31 cellular contexts compared by ENCODE assay signal in genomic region chrX:153951683-153952372, GRCh38. TPM values are rescaled to one million over a fixed set of nuclear protein-coding genes. Genes with fewer than 3 reads are reported as not detected.
A peak's percentile ranks its signal among the peaks of the same experiment; 100 is the strongest.
DNase-seq lines count a peak whose midpoint lies in the region; ATAC-seq, FAIRE-seq and TF ChIP-seq lines count a peak whose summit lies in the region.
"Had no signal": no experiment of that assay in that cellular context is flagged by ENCODE, and none has a peak within 500 bp of the region (broad histone marks: within the 10 kb centered on the region; RNA-seq: fewer than 3 reads in every experiment).

No MANE protein-coding gene starts in this region.

- FAIRE-seq in GM12878 (lab: Jason Lieb, UNC), result no peak
- FAIRE-seq: G401.6, HTR-8/SVneo had no signal

- BruUV-seq in GM12878 (replicated peaks; lab: Mats Ljungman, UMichigan) (no TSS peak), Calu3 (replicated peaks; lab: Mats Ljungman, UMichigan) (no TSS peak)

- H3K27ac Mint-ChIP-seq in Calu3 (ENCODE audit: unreplicated experiment), result no peak overlapping the region
- H3K27ac Mint-ChIP-seq: effector memory CD8-positive, alpha-beta T cell had no signal

- peaks cover 54% of the 10 kb centered on the region for H3K36me3 Mint-ChIP-seq in Calu3 (ENCODE audit: insufficient read depth, unreplicated experiment)

- CTCF ChIA-PET in GM12878 (lab: Yijun Ruan, JAX), result interaction anchor here (0.6 to 8.7 kb wide), 5 partner anchors 17 to 190 kb away, joined by 3 to 172 read pairs (median 3); partner anchors contain the start of genes ARHGAP4 and NAA10
- CTCF ChIA-PET in Calu3 (lab: Charles Lee), result no interaction called here

- intact Hi-C loops in GM12878 (cut with micrococcal nuclease; ENCODE audit: unreplicated experiment), result loop anchor here (5.0 kb wide), 1 partner anchor 395 kb away; no protein-coding TSS in a partner anchor
- intact Hi-C loops in spleen (cut with DNase I; ENCODE audit: low total_unique reads), result loop anchor here (2.0 kb wide), 1 partner anchor 191 kb away; no protein-coding TSS in a partner anchor
- intact Hi-C loops in Calu3 (cut with micrococcal nuclease; ENCODE audit: unreplicated experiment), result no loop called here

- H3K9me3 Mint-ChIP-seq in Calu3 (ENCODE audit: low read depth, unreplicated experiment), result no peaks in the 10 kb centered on the region
- H3K9me3 Mint-ChIP-seq: activated T-cell treated with anti-CD3 and anti-CD28 coated beads, Interleukin-2, amount 50 U/mL, for 4 hours; effector memory CD8-positive, alpha-beta T cell; stimulated activated naive CD8-positive, alpha-beta T cell treated with anti-CD3 and anti-CD28 coated beads, Interleukin-15, amount 100 ng/mL, for 72 hours had no signal

- TF ChIP-seq POLR2A in GM12878 (IDR thresholded peaks at IDR 0.05; ENCODE audit: low read depth, low read length) (peak; percentile 12; the same call in 1 of the 2 replicates), spleen (IDR thresholded peaks at IDR 0.05) (no peak), GM18505 (IDR thresholded peaks at IDR 0.05; ENCODE audit: borderline replicate concordance, extremely low read depth, insufficient read depth, insufficient read length) (no peak)

- no peaks in the 10 kb centered on the region for H3K4me1 Mint-ChIP-seq in Calu3 (ENCODE audit: low read depth, unreplicated experiment)

- H2AFZ ChIP-seq in GM12878 (ENCODE audit: control insufficient read depth, low read depth, low read length), result no peak overlapping the region
- H2AFZ ChIP-seq: parathyroid adenoma had no signal

- H3K9ac ChIP-seq in BLaER1 treated with 17β-estradiol and CSF1 and Interleukin-3, amounts not matched to agents 10 nM and 100 nM, result peak overlapping the region in 7 of 11 experiments; percentile 9 to 63 (median 30); a peak in 4 of 22 replicates
- no peak overlapping the region for H3K9ac ChIP-seq in GM12878 (ENCODE audit: control insufficient read depth, insufficient read depth, low read length)
- H3K9ac ChIP-seq: parathyroid adenoma had no signal

- SMC1A ChIA-PET in GM12878 (lab: Charles Lee; ENCODE audit: uncharacterized antibody, unreplicated experiment), result interaction anchor here (0.5 kb wide), 1 partner anchor 158 kb away, joined by 3 read pairs; no protein-coding TSS in a partner anchor

- POLR2A ChIA-PET in GM12878 (lab: Charles Lee), result interaction anchor here (0.5 to 0.9 kb wide), 2 partner anchors 16 to 57 kb away, joined by 3 to 4 read pairs; no protein-coding TSS in a partner anchor

- no peaks in the 10 kb centered on the region for H3K9me3 ChIP-seq in BLaER1 treated with 17β-estradiol and CSF1 and Interleukin-3, amounts not matched to agents 10 nM and 100 nM (replicated peaks in 1 of 11)
- no peaks in the 10 kb centered on the region for H3K9me3 ChIP-seq in GM12878 (replicated peaks; ENCODE audit: control insufficient read depth, insufficient read depth, low read length)
- no peaks in the 10 kb centered on the region for H3K9me3 ChIP-seq in spleen
- H3K9me3 ChIP-seq: adrenal gland, MG63, right atrium auricular region, SJSA1 had no signal

- WGBS in GM12878 (ENCODE audit: insufficient coverage, insufficient replicate concordance, low lambda C conversion rate, missing lambda C conversion rate), result 96% methylated on average over 28 of the region's 28 CpGs
- 93 to 98% (median 95%) methylated on average over 6 to 28 of the region's 28 CpGs for WGBS in spleen, 5 donors

- H3K4me2 ChIP-seq in BLaER1 treated with 17β-estradiol and CSF1 and Interleukin-3, amounts not matched to agents 10 nM and 100 nM, result peak overlapping the region in 9 of 11 experiments; percentile 37 to 87 (median 70); a peak in 11 of 22 replicates
- no peak overlapping the region for H3K4me2 ChIP-seq in GM12878 (ENCODE audit: control insufficient read depth, insufficient read depth)

- H3K4me1 ChIP-seq in BLaER1 treated with 17β-estradiol and CSF1 and Interleukin-3, amounts not matched to agents 10 nM and 100 nM, result peaks cover 54 to 74% (median 68%) of the 10 kb centered on the region in 10 experiments
- no peaks in the 10 kb centered on the region for H3K4me1 ChIP-seq in GM12878 (ENCODE audit: control insufficient read depth, insufficient read depth, low read length)
- peaks cover 0 to 45% (median 34%) of the 10 kb centered on the region in 6 donors for H3K4me1 ChIP-seq in spleen
- H3K4me1 ChIP-seq: parathyroid adenoma had no signal

- no peak for ATAC-seq in GM12878
- ATAC-seq in GM18505 (IDR thresholded peaks at IDR 0.05; ENCODE audit: unreplicated experiment), result no peak
- ATAC-seq: activated T-cell treated with anti-CD3 and anti-CD28 coated beads, Interleukin-2, amount 50 U/mL, for 4 hours; effector memory CD8-positive, alpha-beta T cell; left lobe of liver; stimulated activated naive CD8-positive, alpha-beta T cell treated with anti-CD3 and anti-CD28 coated beads, Interleukin-15, amount 100 ng/mL, for 72 hours had no signal

- DNase-seq in GM12878 (ENCODE audit: low read depth, low spot score) (no peak), spleen (peak; percentile 75), Calu3 (no peak), T-helper 2 cell (no peak)
- DNase-seq: activated CD4-positive, alpha-beta T cell treated with anti-CD3 and anti-CD28 coated beads for 48 hours; activated T-cell treated with anti-CD3 and anti-CD28 coated beads, Interleukin-2, amount 50 U/mL, for 4 hours; adrenal gland; central memory CD4-positive, alpha-beta T cell; DMS79; effector memory CD8-positive, alpha-beta T cell; H7; KG1; mesenchymal stem cell; MG63; NCI-H1105 treated with DMSO at 0.1 percent for 48 hours; NCI-H1930; NCI-H510A treated with DMSO at 0.1 percent for 48 hours; RPMI8226; stimulated activated CD8-positive, alpha-beta memory T cell treated with anti-CD3 and anti-CD28 coated beads, Interleukin-4, amount 100 ng/mL, for 48 hours; stimulated activated naive CD8-positive, alpha-beta T cell treated with anti-CD3 and anti-CD28 coated beads, Interleukin-15, amount 100 ng/mL, for 72 hours; trophoblast cell; WERI-Rb-1 had no signal

- H4K20me1 ChIP-seq in BLaER1 treated with 17β-estradiol and CSF1 and Interleukin-3, amounts not matched to agents 10 nM and 100 nM, result peaks cover 0 to 98% (median 92%) of the 10 kb centered on the region in 11 experiments; a peak in 19 of 22 replicates
- no peaks in the 10 kb centered on the region for H4K20me1 ChIP-seq in GM12878 (ENCODE audit: control insufficient read depth, insufficient read depth)

- TF ChIP-seq EP300 in GM12878 (IDR thresholded peaks at IDR 0.05; ENCODE audit: borderline replicate concordance in 1 of 2, control insufficient read depth in 1 of 2, low read depth in 2 of 2, low read length in 2 of 2), result no peak

- in situ Hi-C loops in GM12878 (cut with MboI), result no loop called here

- RAD21 ChIA-PET in GM12878 (lab: Charles Lee; ENCODE audit: unreplicated experiment), result interaction anchor here (1.1 to 2.0 kb wide), 2 partner anchors 17 to 27 kb away, joined by 3 to 5 read pairs; no protein-coding TSS in a partner anchor

- no peak for TF ChIP-seq RAD21 in GM12878 (IDR thresholded peaks at IDR 0.05; ENCODE audit: insufficient read depth, low read depth, low read length)

- H3K27ac ChIP-seq in BLaER1 treated with 17β-estradiol and CSF1 and Interleukin-3, amounts not matched to agents 10 nM and 100 nM, result peak overlapping the region in 6 of 11 experiments; percentile 7 to 64 (median 37); a peak in 7 of 22 replicates
- no peak overlapping the region for H3K27ac ChIP-seq in GM12878 (ENCODE audit: control insufficient read depth, insufficient read depth)
- no peak overlapping the region for H3K27ac ChIP-seq in spleen
- H3K27ac ChIP-seq: C4-2B, parathyroid adenoma, SJSA1, WERI-Rb-1 had no signal

- H3K36me3 ChIP-seq in BLaER1 treated with 17β-estradiol and CSF1 and Interleukin-3, amounts not matched to agents 10 nM and 100 nM, result peaks cover 58 to 87% (median 81%) of the 10 kb centered on the region in 11 experiments
- peaks cover 6 to 59% of the 10 kb centered on the region in 2 experiments for H3K36me3 ChIP-seq in GM12878 (ENCODE audit: control insufficient read depth in 2 of 2, insufficient read depth in 2 of 2, low read length in 1 of 2)
- H3K36me3 ChIP-seq in spleen, result peaks cover 0 to 91% (median 72%) of the 10 kb centered on the region in 6 donors

- TF ChIP-seq CTCF in GM12878 (IDR thresholded peaks at IDR 0.05 in 2 of 3, conservative IDR thresholded peaks at IDR 0.05 in 1 of 3; ENCODE audit: control insufficient read depth in 2 of 3, extremely low read depth in 1 of 3, insufficient read depth in 1 of 3, low read depth in 3 of 3, low read length in 3 of 3) (no peak), spleen (IDR thresholded peaks at IDR 0.05 in 8 of 11, conservative IDR thresholded peaks at IDR 0.05 in 3 of 11) (no peak), Calu3 (IDR thresholded peaks at IDR 0.05; ENCODE audit: unreplicated experiment) (no peak)

- no peaks in the 10 kb centered on the region for H3K27me3 Mint-ChIP-seq in Calu3 (ENCODE audit: unreplicated experiment)
- H3K27me3 Mint-ChIP-seq: effector memory CD8-positive, alpha-beta T cell; stimulated activated naive CD8-positive, alpha-beta T cell treated with anti-CD3 and anti-CD28 coated beads, Interleukin-15, amount 100 ng/mL, for 72 hours had no signal

- H3K27me3 ChIP-seq in BLaER1 treated with 17β-estradiol and CSF1 and Interleukin-3, amounts not matched to agents 10 nM and 100 nM, result peaks cover 0 to 44% (median 14%) of the 10 kb centered on the region in 11 experiments; a peak in 14 of 22 replicates
- H3K27me3 ChIP-seq in GM12878 (replicated peaks in 1 of 2; ENCODE audit: control insufficient read depth in 2 of 2, insufficient read depth in 2 of 2, low read length in 1 of 2) (no peaks in the 10 kb centered on the region), spleen (replicated peaks in 1 of 7) (peaks cover 0 to 3% (median 0%) of the 10 kb centered on the region in 7 donors)
- H3K27me3 ChIP-seq: adrenal gland, MG63, right atrium auricular region, SJSA1 had no signal

- no peak overlapping the region for H3K4me3 Mint-ChIP-seq in Calu3 (ENCODE audit: low read depth, unreplicated experiment)
- H3K4me3 Mint-ChIP-seq: activated T-cell treated with anti-CD3 and anti-CD28 coated beads, Interleukin-2, amount 50 U/mL, for 4 hours; effector memory CD8-positive, alpha-beta T cell had no signal

- no peak overlapping the region for H3K4me3 ChIP-seq in BLaER1 treated with 17β-estradiol and CSF1 and Interleukin-3, amounts not matched to agents 10 nM and 100 nM
- H3K4me3 ChIP-seq in GM12878 (no peak overlapping the region), spleen (no peak overlapping the region)
- H3K4me3 ChIP-seq: adrenal gland, MG63, right atrium auricular region, SJSA1 had no signal

- H3K79me2 ChIP-seq in GM12878 (ENCODE audit: control insufficient read depth, insufficient read depth, low read length), result no peaks in the 10 kb centered on the region; the same call in 1 of the 2 replicates
- H3K79me2 ChIP-seq: parathyroid adenoma had no signal

RNA-seq across cellular contexts. Expression of gene RENBP, which starts 7.4 kb away (rescaled TPM):
- total RNA-seq in GM12878 (2013; cell fraction: nucleolus; rRNA removed), result 8.3 and 9.0 TPM in 2 replicates
- total RNA-seq in GM12878 (2014; rRNA removed), result 2.1 and 2.2 TPM in 2 replicates
- total RNA-seq in GM12878 (2014; rRNA removed; fragmentation: Illumina TruSeq; extraction: Trizol), result 1.6 and 1.8 TPM in 2 replicates
- total RNA-seq in GM12878 (2021), result 4.9 and 6.8 TPM in 2 replicates
- polyA plus RNA-seq in GM12878 (2011; ENCODE audit: low read depth), result 3.9 TPM
- polyA plus RNA-seq in GM12878 (2011; rRNA removed), result 1.1 and 1.6 TPM in 2 replicates
- 2.1 and 2.3 TPM in 2 replicates for polyA plus RNA-seq in GM12878 (2011; cell fraction: cytosol; rRNA removed)
- 4.1 and 6.0 TPM in 2 replicates for polyA plus RNA-seq in GM12878 (2011; cell fraction: nucleus; rRNA removed)
- 7.1 and 8.3 TPM in 2 replicates for polyA plus RNA-seq in GM12878 (2012)
- 0.19 and 1.3 TPM in 2 replicates for polyA plus RNA-seq in GM12878 (2014; fragmentation: Illumina TruSeq; extraction: Trizol)
- polyA plus RNA-seq in GM12878 (2014; fragmentation: Nextera tagmentation; extraction: Ambion mirVana), result not detected
- 4.0 and 4.5 TPM in 2 replicates for polyA plus RNA-seq in GM12878 (2014; rRNA removed)
- under 1 TPM in 1 of 2 experiments, not detected in 1; 0.36 TPM for polyA plus RNA-seq in GM12878 (2016; fragmentation: Nextera tagmentation; extraction: Ambion mirVana)
- polyA minus RNA-seq in GM12878 (2011; rRNA and poly(A)+ RNA removed), result 0.44 and 2.3 TPM in 2 replicates
- polyA minus RNA-seq in GM12878 (2011; cell fraction: cytosol; rRNA and poly(A)+ RNA removed), result 0.83 TPM in 1 of 2 replicates, not detected in the other
- 0.96 and 2.1 TPM in 2 replicates for polyA minus RNA-seq in GM12878 (2011; cell fraction: nucleus; rRNA and poly(A)+ RNA removed)
- total RNA-seq in spleen, result 100 to 1,000 TPM in 1 of 7 donors, 10 to 100 TPM in 6; 42.0 to 105 (median 63.6) TPM
- 10 to 100 TPM; 44.3 to 91.3 (median 47.9) TPM for polyA plus RNA-seq in spleen
- total RNA-seq in Calu3 (2022), result 0.80 and 1.6 TPM in 2 replicates

RNA-seq across cellular contexts. Expression of gene NAA10, which starts 17.0 kb away (rescaled TPM):
- total RNA-seq in GM12878 (2013; cell fraction: nucleolus; rRNA removed), result 17.5 and 20.3 TPM in 2 replicates
- total RNA-seq in GM12878 (2014; rRNA removed), result 82.6 and 100 TPM in 2 replicates
- 59.6 and 69.5 TPM in 2 replicates for total RNA-seq in GM12878 (2014; rRNA removed; fragmentation: Illumina TruSeq; extraction: Trizol)
- total RNA-seq in GM12878 (2021), result 113 and 123 TPM in 2 replicates
- 40.6 TPM for polyA plus RNA-seq in GM12878 (2011; ENCODE audit: low read depth)
- polyA plus RNA-seq in GM12878 (2011; rRNA removed), result 25.4 and 45.1 TPM in 2 replicates
- 77.8 and 104 TPM in 2 replicates for polyA plus RNA-seq in GM12878 (2011; cell fraction: cytosol; rRNA removed)
- polyA plus RNA-seq in GM12878 (2011; cell fraction: nucleus; rRNA removed), result 54.2 and 67.6 TPM in 2 replicates
- 64.3 and 68.0 TPM in 2 replicates for polyA plus RNA-seq in GM12878 (2012)
- polyA plus RNA-seq in GM12878 (2014; fragmentation: Illumina TruSeq; extraction: Trizol), result 88.7 and 97.7 TPM in 2 replicates
- polyA plus RNA-seq in GM12878 (2014; fragmentation: Nextera tagmentation; extraction: Ambion mirVana), result 10 to 100 TPM in 1 of 2 experiments, 1 to 10 TPM in 1; 7.9 to 26.6 TPM
- polyA plus RNA-seq in GM12878 (2014; rRNA removed), result 158 TPM in 2 replicates
- polyA plus RNA-seq in GM12878 (2016; fragmentation: Nextera tagmentation; extraction: Ambion mirVana), result 100 to 1,000 TPM; 209 to 212 TPM
- 31.8 and 50.4 TPM in 2 replicates for polyA minus RNA-seq in GM12878 (2011; rRNA and poly(A)+ RNA removed)
- 17.2 and 25.0 TPM in 2 replicates for polyA minus RNA-seq in GM12878 (2011; cell fraction: cytosol; rRNA and poly(A)+ RNA removed)
- polyA minus RNA-seq in GM12878 (2011; cell fraction: nucleus; rRNA and poly(A)+ RNA removed), result 13.3 and 24.4 TPM in 2 replicates
- total RNA-seq in spleen, result 10 to 100 TPM; 56.4 to 89.1 (median 85.5) TPM
- 100 to 1,000 TPM; 123 to 174 (median 168) TPM for polyA plus RNA-seq in spleen
- total RNA-seq in Calu3 (2022), result 132 and 139 TPM in 2 replicates

RNA-seq across cellular contexts. Expression of gene HCFC1, which starts 19.8 kb away (rescaled TPM):
- total RNA-seq in GM12878 (2013; cell fraction: nucleolus; rRNA removed), result 24.5 and 28.7 TPM in 2 replicates
- 18.8 and 25.5 TPM in 2 replicates for total RNA-seq in GM12878 (2014; rRNA removed)
- 8.8 and 10.6 TPM in 2 replicates for total RNA-seq in GM12878 (2014; rRNA removed; fragmentation: Illumina TruSeq; extraction: Trizol)
- 86.1 and 92.7 TPM in 2 replicates for total RNA-seq in GM12878 (2021)
- polyA plus RNA-seq in GM12878 (2011; ENCODE audit: low read depth), result 14.7 TPM
- polyA plus RNA-seq in GM12878 (2011; rRNA removed), result 2.3 and 4.1 TPM in 2 replicates
- polyA plus RNA-seq in GM12878 (2011; cell fraction: cytosol; rRNA removed), result 11.0 and 15.4 TPM in 2 replicates
- 29.9 and 55.9 TPM in 2 replicates for polyA plus RNA-seq in GM12878 (2011; cell fraction: nucleus; rRNA removed)
- 25.7 and 35.7 TPM in 2 replicates for polyA plus RNA-seq in GM12878 (2012)
- polyA plus RNA-seq in GM12878 (2014; fragmentation: Illumina TruSeq; extraction: Trizol), result 7.4 and 21.5 TPM in 2 replicates
- 1 to 10 TPM; 3.9 to 7.6 TPM for polyA plus RNA-seq in GM12878 (2014; fragmentation: Nextera tagmentation; extraction: Ambion mirVana)
- polyA plus RNA-seq in GM12878 (2014; rRNA removed), result 32.0 and 45.1 TPM in 2 replicates
- 10 to 100 TPM; 39.3 to 39.8 TPM for polyA plus RNA-seq in GM12878 (2016; fragmentation: Nextera tagmentation; extraction: Ambion mirVana)
- polyA minus RNA-seq in GM12878 (2011; rRNA and poly(A)+ RNA removed), result 4.8 and 11.2 TPM in 2 replicates
- 28.6 and 29.6 TPM in 2 replicates for polyA minus RNA-seq in GM12878 (2011; cell fraction: cytosol; rRNA and poly(A)+ RNA removed)
- 9.9 and 19.6 TPM in 2 replicates for polyA minus RNA-seq in GM12878 (2011; cell fraction: nucleus; rRNA and poly(A)+ RNA removed)
- total RNA-seq in spleen, result 10 to 100 TPM; 50.6 to 86.5 (median 62.1) TPM
- polyA plus RNA-seq in spleen, result 10 to 100 TPM in 2 of 3 donors, 1 to 10 TPM in 1; 9.5 to 22.7 (median 11.4) TPM
- 76.0 and 77.7 TPM in 2 replicates for total RNA-seq in Calu3 (2022)

RNA-seq across cellular contexts. Expression of gene TMEM187, which starts 20.7 kb away (rescaled TPM):
- 2.9 and 4.2 TPM in 2 replicates for total RNA-seq in GM12878 (2013; cell fraction: nucleolus; rRNA removed)
- total RNA-seq in GM12878 (2014; rRNA removed) (5.0 and 8.5 TPM in 2 replicates), GM12878 (2014; rRNA removed; fragmentation: Illumina TruSeq; extraction: Trizol) (1.6 and 1.7 TPM in 2 replicates), GM12878 (2021) (6.1 and 6.3 TPM in 2 replicates), spleen (10 to 100 TPM in 1 of 7 donors, 1 to 10 TPM in 6; 2.0 to 12.2 (median 6.2) TPM), Calu3 (2022) (9.4 and 9.9 TPM in 2 replicates)
- polyA plus RNA-seq in GM12878 (2011; ENCODE audit: low read depth), result 1.3 TPM
- polyA plus RNA-seq in GM12878 (2011; rRNA removed) (3.0 and 4.2 TPM in 2 replicates), GM12878 (2014; fragmentation: Illumina TruSeq; extraction: Trizol) (0.36 and 0.88 TPM in 2 replicates), GM12878 (2014; fragmentation: Nextera tagmentation; extraction: Ambion mirVana) (under 1 TPM; 0.45 to 0.99 TPM), GM12878 (2014; rRNA removed) (5.6 and 7.0 TPM in 2 replicates), GM12878 (2016; fragmentation: Nextera tagmentation; extraction: Ambion mirVana) (1 to 10 TPM; 4.0 to 4.8 TPM), spleen (1 to 10 TPM; 3.3 to 7.4 (median 4.9) TPM)
- polyA plus RNA-seq in GM12878 (2011; cell fraction: cytosol; rRNA removed), result 9.1 and 11.2 TPM in 2 replicates
- polyA plus RNA-seq in GM12878 (2011; cell fraction: nucleus; rRNA removed), result 4.7 and 5.0 TPM in 2 replicates
- 5.0 and 5.4 TPM in 2 replicates for polyA plus RNA-seq in GM12878 (2012)
- 3.2 and 6.9 TPM in 2 replicates for polyA minus RNA-seq in GM12878 (2011; rRNA and poly(A)+ RNA removed)
- 0.94 and 2.7 TPM in 2 replicates for polyA minus RNA-seq in GM12878 (2011; cell fraction: cytosol; rRNA and poly(A)+ RNA removed)
- 3.0 and 3.4 TPM in 2 replicates for polyA minus RNA-seq in GM12878 (2011; cell fraction: nucleus; rRNA and poly(A)+ RNA removed)

RNA-seq across cellular contexts. Expression of gene ARHGAP4, which starts 25.8 kb away (rescaled TPM):
- total RNA-seq in GM12878 (2013; cell fraction: nucleolus; rRNA removed), result 91.6 and 99.6 TPM in 2 replicates
- 77.1 and 92.8 TPM in 2 replicates for total RNA-seq in GM12878 (2014; rRNA removed)
- 19.0 and 19.5 TPM in 2 replicates for total RNA-seq in GM12878 (2014; rRNA removed; fragmentation: Illumina TruSeq; extraction: Trizol)
- total RNA-seq in GM12878 (2021), result 112 and 120 TPM in 2 replicates
- polyA plus RNA-seq in GM12878 (2011; ENCODE audit: low read depth), result 15.0 TPM
- polyA plus RNA-seq in GM12878 (2011; rRNA removed), result 8.5 and 22.0 TPM in 2 replicates
- 33.8 and 45.0 TPM in 2 replicates for polyA plus RNA-seq in GM12878 (2011; cell fraction: cytosol; rRNA removed)
- polyA plus RNA-seq in GM12878 (2011; cell fraction: nucleus; rRNA removed), result 299 and 365 TPM in 2 replicates
- polyA plus RNA-seq in GM12878 (2012), result 51.0 and 62.3 TPM in 2 replicates
- 2.2 and 14.6 TPM in 2 replicates for polyA plus RNA-seq in GM12878 (2014; fragmentation: Illumina TruSeq; extraction: Trizol)
- 1 to 10 TPM in 1 of 2 experiments, under 1 TPM in 1; 0.71 to 6.0 TPM for polyA plus RNA-seq in GM12878 (2014; fragmentation: Nextera tagmentation; extraction: Ambion mirVana)
- polyA plus RNA-seq in GM12878 (2014; rRNA removed), result 102 and 116 TPM in 2 replicates
- 10 to 100 TPM; 66.6 to 81.6 TPM for polyA plus RNA-seq in GM12878 (2016; fragmentation: Nextera tagmentation; extraction: Ambion mirVana)
- 9.7 and 37.3 TPM in 2 replicates for polyA minus RNA-seq in GM12878 (2011; rRNA and poly(A)+ RNA removed)
- polyA minus RNA-seq in GM12878 (2011; cell fraction: cytosol; rRNA and poly(A)+ RNA removed), result 23.3 and 31.5 TPM in 2 replicates
- polyA minus RNA-seq in GM12878 (2011; cell fraction: nucleus; rRNA and poly(A)+ RNA removed), result 47.1 and 68.5 TPM in 2 replicates
- total RNA-seq in spleen, result 100 to 1,000 TPM; 176 to 317 (median 236) TPM
- polyA plus RNA-seq in spleen, result 100 to 1,000 TPM; 297 to 713 (median 635) TPM
- 2.6 and 3.8 TPM in 2 replicates for total RNA-seq in Calu3 (2022)

Comparison
In these comparisons a context has a peak if more than half of its experiments do, and no peak if none do; other contexts are left out.
1. H3K27ac ChIP-seq: peak in BLaER1 treated with 17β-estradiol and CSF1 and Interleukin-3, amounts not matched to agents 10 nM and 100 nM (6 of 11); none in GM12878 (single experiment) and spleen (0 of 8).
2. RNA of gene RENBP, which starts 7.4 kb away (total RNA-seq): 42.0 to 105 TPM in spleen; 1.6 to 9.0 TPM in GM12878 and 0.80 to 1.6 TPM in Calu3; every median in the first group is over 4 times any median in the second.